Comparison of ENCODE assay signal across 21 cellular contexts in genomic region chr1:14184346-14184963, GRCh38.
"Had no signal": no experiment of that assay in that cellular context is flagged by ENCODE, and none has a peak within 500 bp of the region (broad histone marks: within the 10 kb centered on the region; RNA-seq: fewer than 3 reads in every experiment).

No MANE protein-coding gene starts in this region.

- H3K4me3 Mint-ChIP-seq: activated CD4-positive, alpha-beta T cell treated with anti-CD3 and anti-CD28 coated beads, Interleukin-2, amount 10 ng/mL, durations not matched to agents 24 days and 14 days; activated naive CD8-positive, alpha-beta T cell; activated T-cell treated with anti-CD3 and anti-CD28 coated beads, Interleukin-2, amount 50 U/mL, for 72 hours; dendritic cell treated with granulocyte-macrophage colony-stimulating factor and Interleukin-4, amounts not matched to agents 40 ng/mL and 50 ng/mL, for 4 days; effector memory CD8-positive, alpha-beta T cell; immature natural killer cell; naive B cell; stimulated activated memory B cell treated with anti-CD40 and anti-IgM and Interleukin-4, amounts not matched to agents 10 μg/mL and 1 μg/mL and 100 μg/mL, for 72 hours; T-helper 2 cell treated with Interferon-gamma antibody and Interleukin-4, amounts not matched to agents 5 μg/mL and 100 μg/mL, for 36 hours had no signal

- H3K9me3 Mint-ChIP-seq: immature natural killer cell; stimulated activated memory B cell treated with anti-CD40 and anti-IgM and Interleukin-4, amounts not matched to agents 10 μg/mL and 1 μg/mL and 100 μg/mL, for 72 hours; T-helper 2 cell treated with Interferon-gamma antibody and Interleukin-4, amounts not matched to agents 5 μg/mL and 100 μg/mL, for 36 hours had no signal

- DNase-seq: activated CD4-positive, alpha-beta T cell treated with anti-CD3 and anti-CD28 coated beads, Interleukin-2, amount 10 ng/mL, durations not matched to agents 24 days and 14 days; activated CD4-positive, CD25-positive, alpha-beta regulatory T cell; activated CD8-positive, alpha-beta memory T cell treated with anti-CD3 and anti-CD28 coated beads, Interleukin-2, amount 50 U/mL, for 48 hours; activated gamma-delta T cell; activated T-cell treated with anti-CD3 and anti-CD28 coated beads, Interleukin-2, amount 50 U/mL, for 72 hours; amniotic stem cell; brain microvascular endothelial cell; effector memory CD8-positive, alpha-beta T cell; head of caudate nucleus; immature natural killer cell; naive B cell; pancreas; stimulated activated CD4-positive, alpha-beta T cell treated with anti-CD3 and anti-CD28 coated beads, Interleukin-2, amount 100 ng/mL, for 48 hours; uterus had no signal

- H3K4me3 ChIP-seq: lung, pancreas, tibial nerve, uterus had no signal

- H3K4me1 ChIP-seq: pancreas, uterus had no signal

- H3K9me3 ChIP-seq: pancreas, tibial nerve, uterus had no signal

- ATAC-seq: activated T-cell treated with anti-CD3 and anti-CD28 coated beads, Interleukin-2, amount 50 U/mL, for 72 hours; effector memory CD8-positive, alpha-beta T cell; pancreas; stimulated activated memory B cell treated with anti-CD40 and anti-IgM and Interleukin-4, amounts not matched to agents 10 μg/mL and 1 μg/mL and 100 μg/mL, for 72 hours had no signal

- H3K36me3 Mint-ChIP-seq: activated naive CD8-positive, alpha-beta T cell; immature natural killer cell; naive B cell; stimulated activated memory B cell treated with anti-CD40 and anti-IgM and Interleukin-4, amounts not matched to agents 10 μg/mL and 1 μg/mL and 100 μg/mL, for 72 hours had no signal

- H3K36me3 ChIP-seq: brain microvascular endothelial cell, pancreas, tibial nerve, uterus had no signal

- H3K27ac ChIP-seq: brain microvascular endothelial cell, epithelial cell of prostate, pancreas, tibial nerve, uterus had no signal

- H3K4me1 Mint-ChIP-seq: immature natural killer cell; naive B cell; stimulated activated memory B cell treated with anti-CD40 and anti-IgM and Interleukin-4, amounts not matched to agents 10 μg/mL and 1 μg/mL and 100 μg/mL, for 72 hours had no signal

- H3K27me3 ChIP-seq: brain microvascular endothelial cell, pancreas, tibial nerve, uterus had no signal

- H3K27ac Mint-ChIP-seq: activated CD4-positive, alpha-beta T cell treated with anti-CD3 and anti-CD28 coated beads, Interleukin-2, amount 10 ng/mL, durations not matched to agents 24 days and 14 days; activated naive CD8-positive, alpha-beta T cell; activated T-cell treated with anti-CD3 and anti-CD28 coated beads, Interleukin-2, amount 50 U/mL, for 72 hours; dendritic cell treated with granulocyte-macrophage colony-stimulating factor and Interleukin-4, amounts not matched to agents 40 ng/mL and 50 ng/mL, for 4 days; effector memory CD8-positive, alpha-beta T cell; immature natural killer cell; naive B cell; stimulated activated memory B cell treated with anti-CD40 and anti-IgM and Interleukin-4, amounts not matched to agents 10 μg/mL and 1 μg/mL and 100 μg/mL, for 72 hours; T-helper 2 cell treated with Interferon-gamma antibody and Interleukin-4, amounts not matched to agents 5 μg/mL and 100 μg/mL, for 36 hours had no signal
